Comparison of ENCODE assay signal across 8 cellular contexts in genomic region chr10:125159486-125159931, GRCh38. TPM values are rescaled to one million over a fixed set of nuclear protein-coding genes. Genes with fewer than 3 reads are reported as not detected.
DNase-seq lines count a peak whose midpoint lies in the region; ATAC-seq, FAIRE-seq and TF ChIP-seq lines count a peak whose summit lies in the region.

No MANE protein-coding gene starts in this region.

- TF ChIP-seq POLR2A in GM12878 (IDR thresholded peaks at IDR 0.05; ENCODE audit: low read depth, low read length) (no peak), suprapubic skin (IDR thresholded peaks at IDR 0.05) (no peak)

- no peak for TF ChIP-seq CTCF in GM12878 (IDR thresholded peaks at IDR 0.05 in 2 of 3, conservative IDR thresholded peaks at IDR 0.05 in 1 of 3; ENCODE audit: control insufficient read depth in 2 of 3, extremely low read depth in 1 of 3, insufficient read depth in 1 of 3, low read depth in 3 of 3, low read length in 3 of 3)
- TF ChIP-seq CTCF in kidney (IDR thresholded peaks at IDR 0.05; ENCODE audit: borderline replicate concordance, extremely low read depth, insufficient read depth), result no peak
- no peak for TF ChIP-seq CTCF in suprapubic skin (IDR thresholded peaks at IDR 0.05)

- H3K4me1 ChIP-seq in GM12878 (ENCODE audit: control insufficient read depth, insufficient read depth, low read length) (no peaks in the 10 kb centered on the region), kidney (ENCODE audit: control insufficient read depth in 1 of 2, insufficient read depth in 1 of 2, low read depth in 1 of 2, low read length in 2 of 2) (peaks cover 12 to 26% of the 10 kb centered on the region in 2 donors), suprapubic skin (peaks cover 53% of the 10 kb centered on the region)

- H2AFZ ChIP-seq in GM12878 (ENCODE audit: control insufficient read depth, low read depth, low read length), result no peak overlapping the region

- H3K27ac ChIP-seq in GM12878 (ENCODE audit: control insufficient read depth, insufficient read depth), result no peak overlapping the region
- peak overlapping the region; percentile 95 to 98 for H3K27ac ChIP-seq in kidney (ENCODE audit: low read depth in 2 of 2, low read length in 2 of 2)
- peak overlapping the region; percentile 95 for H3K27ac ChIP-seq in suprapubic skin

- intact Hi-C loops in GM12878 (cut with micrococcal nuclease; ENCODE audit: unreplicated experiment), result no loop called here
- intact Hi-C loops in kidney (cut with DNase I), result no loop called here

- FAIRE-seq in GM12878 (lab: Jason Lieb, UNC) (no peak), kidney (lab: Jason Lieb, UNC) (no peak)

- POLR2A ChIA-PET in GM12878 (lab: Charles Lee), result no interaction called here

- in situ Hi-C loops in GM12878 (cut with MboI), result no loop called here

- SMC1A ChIA-PET in GM12878 (lab: Charles Lee; ENCODE audit: uncharacterized antibody, unreplicated experiment), result no interaction called here

- no TSS peak for BruUV-seq in GM12878 (replicated peaks; lab: Mats Ljungman, UMichigan)

- CTCF ChIA-PET in activated CD8-positive, alpha-beta memory T cell treated with anti-CD3 and anti-CD28 coated beads, Interleukin-2, amount 10 ng/mL, durations not matched to agents 7 days and 5 days (lab: Charles Lee), result no interaction called here
- CTCF ChIA-PET in GM12878 (lab: Yijun Ruan, JAX), result no interaction called here

- peaks cover 60% of the 10 kb centered on the region for H3K27me3 Mint-ChIP-seq in activated CD8-positive, alpha-beta memory T cell treated with anti-CD3 and anti-CD28 coated beads, Interleukin-2, amount 10 ng/mL, durations not matched to agents 7 days and 5 days

- H3K4me2 ChIP-seq in GM12878 (ENCODE audit: control insufficient read depth, insufficient read depth), result 0 out of 2 replicates have a peak overlapping the region, but pooled peaks have one; percentile 42

- no peaks in the 10 kb centered on the region for H4K20me1 ChIP-seq in GM12878 (ENCODE audit: control insufficient read depth, insufficient read depth)

- no peak overlapping the region for H3K9ac ChIP-seq in GM12878 (ENCODE audit: control insufficient read depth, insufficient read depth, low read length)
- H3K9ac ChIP-seq in kidney (ENCODE audit: low read length in 2 of 2), result peak overlapping the region in 1 of 2 donors; percentile 77

- 1% methylated on average over 33 of the region's 66 CpGs for WGBS in GM12878 (ENCODE audit: insufficient coverage, insufficient replicate concordance, low lambda C conversion rate, missing lambda C conversion rate)
- 9% methylated on average over 15 of the region's 66 CpGs for WGBS in suprapubic skin

- no peaks in the 10 kb centered on the region for H3K9me3 Mint-ChIP-seq in activated CD8-positive, alpha-beta memory T cell treated with anti-CD3 and anti-CD28 coated beads, Interleukin-2, amount 10 ng/mL, durations not matched to agents 7 days and 5 days (ENCODE audit: low read depth)

- RAD21 ChIA-PET in GM12878 (lab: Charles Lee; ENCODE audit: unreplicated experiment), result no interaction called here

- DNase-seq in activated CD8-positive, alpha-beta memory T cell treated with anti-CD3 and anti-CD28 coated beads, Interleukin-2, amount 50 U/mL, for 48 hours, result peak; percentile 54
- no peak for DNase-seq in activated CD8-positive, alpha-beta memory T cell treated with anti-CD3 and anti-CD28 coated beads, Interleukin-2, amount 10 ng/mL, durations not matched to agents 7 days and 5 days
- DNase-seq in GM12878 (ENCODE audit: low read depth, low spot score), result no peak
- peak; percentile 75 for DNase-seq in kidney
- peak in 1 of 2 donors; percentile 72 for DNase-seq in suprapubic skin (ENCODE audit: low spot score in 2 of 2)
- no peak for DNase-seq in HuH-7 (ENCODE audit: low spot score)
- no peak for DNase-seq in A172 (ENCODE audit: low spot score)

- H3K9me3 ChIP-seq in GM12878 (replicated peaks; ENCODE audit: control insufficient read depth, insufficient read depth, low read length) (no peaks in the 10 kb centered on the region; the same call in 2 of the 3 replicates), kidney (ENCODE audit: control insufficient read depth in 1 of 2, low read length in 2 of 2) (no peaks in the 10 kb centered on the region), suprapubic skin (no peaks in the 10 kb centered on the region)

- peaks cover 3% of the 10 kb centered on the region for H3K4me1 Mint-ChIP-seq in activated CD8-positive, alpha-beta memory T cell treated with anti-CD3 and anti-CD28 coated beads, Interleukin-2, amount 10 ng/mL, durations not matched to agents 7 days and 5 days

- H3K4me3 ChIP-seq in GM12878, result no peak overlapping the region
- peak overlapping the region; percentile 34 to 61 for H3K4me3 ChIP-seq in kidney (ENCODE audit: low read length in 2 of 2)
- H3K4me3 ChIP-seq in suprapubic skin, result peak overlapping the region; percentile 86

- H3K36me3 ChIP-seq in GM12878 (ENCODE audit: control insufficient read depth in 2 of 2, insufficient read depth in 2 of 2, low read length in 1 of 2) (no peaks in the 10 kb centered on the region), kidney (ENCODE audit: control insufficient read depth in 1 of 2, insufficient read depth in 2 of 2, low read length in 2 of 2) (no peaks in the 10 kb centered on the region), suprapubic skin (no peaks in the 10 kb centered on the region)

- TF ChIP-seq EP300 in GM12878 (IDR thresholded peaks at IDR 0.05; ENCODE audit: borderline replicate concordance in 1 of 2, control insufficient read depth in 1 of 2, low read depth in 2 of 2, low read length in 2 of 2) (no peak), suprapubic skin (IDR thresholded peaks at IDR 0.05) (no peak)

- H3K27me3 ChIP-seq in GM12878 (replicated peaks in 1 of 2; ENCODE audit: control insufficient read depth in 2 of 2, insufficient read depth in 2 of 2, low read length in 1 of 2) (peaks cover 0 to 17% of the 10 kb centered on the region in 2 experiments; a peak in 2 of 4 replicates), suprapubic skin (no peaks in the 10 kb centered on the region)

- H3K79me2 ChIP-seq in GM12878 (ENCODE audit: control insufficient read depth, insufficient read depth, low read length), result no peaks in the 10 kb centered on the region

- H3K36me3 Mint-ChIP-seq in activated CD8-positive, alpha-beta memory T cell treated with anti-CD3 and anti-CD28 coated beads, Interleukin-2, amount 10 ng/mL, durations not matched to agents 7 days and 5 days, result no peaks in the 10 kb centered on the region

- TF ChIP-seq RAD21 in GM12878 (IDR thresholded peaks at IDR 0.05; ENCODE audit: insufficient read depth, low read depth, low read length), result no peak

- H3K4me3 Mint-ChIP-seq in activated CD8-positive, alpha-beta memory T cell treated with anti-CD3 and anti-CD28 coated beads, Interleukin-2, amount 10 ng/mL, durations not matched to agents 7 days and 5 days, result no peak overlapping the region

- no peak for ATAC-seq in activated CD8-positive, alpha-beta memory T cell treated with anti-CD3 and anti-CD28 coated beads, Interleukin-2, amount 10 ng/mL, durations not matched to agents 7 days and 5 days
- ATAC-seq in GM12878 (no peak), GM21390 (IDR thresholded peaks at IDR 0.05; ENCODE audit: unreplicated experiment) (no peak)

- no peak overlapping the region for H3K27ac Mint-ChIP-seq in activated CD8-positive, alpha-beta memory T cell treated with anti-CD3 and anti-CD28 coated beads, Interleukin-2, amount 10 ng/mL, durations not matched to agents 7 days and 5 days

TF ChIP-seq in GM12878, 131 proteins besides CTCF, POLR2A, EP300 and RAD21 (continues in another document):
- TF ChIP-seq CEBPB (IDR thresholded peaks at IDR 0.05; ENCODE audit: borderline replicate concordance in 1 of 2, low read depth in 2 of 2, low read length in 2 of 2) (no peak), BRCA1 (IDR thresholded peaks at IDR 0.05; ENCODE audit: low read depth, low read length) (no peak), DPF2 (IDR thresholded peaks at IDR 0.05) (no peak), HDAC6 (IDR thresholded peaks at IDR 0.05; ENCODE audit: unreplicated experiment) (peak; percentile 57), CHD1 (IDR thresholded peaks at IDR 0.05; ENCODE audit: low read depth, low read length) (no peak), YY1 (IDR thresholded peaks at IDR 0.05; ENCODE audit: low read depth, low read length) (no peak)

RNA-seq across cellular contexts. Expression of gene CTBP2, which starts 0.9 kb away (rescaled TPM):
- under 1 TPM; 0.61 to 0.82 TPM for total RNA-seq in activated CD8-positive, alpha-beta memory T cell treated with anti-CD3 and anti-CD28 coated beads, Interleukin-2, amount 10 ng/mL, durations not matched to agents 7 days and 5 days
- 1.0 and 2.1 TPM in 2 replicates for total RNA-seq in GM12878 (2013; cell fraction: nucleolus; rRNA removed)
- total RNA-seq in GM12878 (2014; rRNA removed) (0.05 and 0.28 TPM in 2 replicates), GM12878 (2014; rRNA removed; fragmentation: Illumina TruSeq; extraction: Trizol) (0.14 TPM in 1 of 2 replicates, not detected in the other), GM12878 (2021) (0.56 and 0.72 TPM in 2 replicates), kidney (111 TPM), suprapubic skin (10 to 100 TPM; 19.7 to 45.7 (median 29.4) TPM)
- 0.05 TPM for polyA plus RNA-seq in GM12878 (2011; ENCODE audit: low read depth)
- polyA plus RNA-seq in GM12878 (2011; rRNA removed) (0.01 and 0.03 TPM in 2 replicates), GM12878 (2014; fragmentation: Illumina TruSeq; extraction: Trizol) (0.04 and 0.21 TPM in 2 replicates), GM12878 (2014; fragmentation: Nextera tagmentation; extraction: Ambion mirVana) (under 1 TPM; 0.02 TPM), GM12878 (2014; rRNA removed) (not detected in 2 replicates), GM12878 (2016; fragmentation: Nextera tagmentation; extraction: Ambion mirVana) (under 1 TPM; 0.08 to 0.20 TPM), kidney (ENCODE audit: insufficient read depth, low read depth, low replicate concordance) (33.1 TPM)
- polyA plus RNA-seq in GM12878 (2011; cell fraction: cytosol; rRNA removed), result 0.03 and 0.05 TPM in 2 replicates
- polyA plus RNA-seq in GM12878 (2011; cell fraction: nucleus; rRNA removed), result 0.03 and 0.13 TPM in 2 replicates
- 0.21 and 0.53 TPM in 2 replicates for polyA plus RNA-seq in GM12878 (2012)
- polyA minus RNA-seq in GM12878 (2011; rRNA and poly(A)+ RNA removed), result 0.05 TPM in 1 of 2 replicates, not detected in the other
- 0.94 and 2.0 TPM in 2 replicates for polyA minus RNA-seq in GM12878 (2011; cell fraction: cytosol; rRNA and poly(A)+ RNA removed)
- polyA minus RNA-seq in GM12878 (2011; cell fraction: nucleus; rRNA and poly(A)+ RNA removed), result under 0.01 and 0.19 TPM in 2 replicates
- 35.0 and 35.5 TPM in 2 replicates for total RNA-seq in A172 (2014; rRNA removed; shearing (Covaris generic))

Comparison
In these comparisons a context has a peak if more than half of its experiments do, and no peak if none do; other contexts are left out.
1. DNase-seq: peak in activated CD8-positive, alpha-beta memory T cell treated with anti-CD3 and anti-CD28 coated beads, Interleukin-2, amount 50 U/mL, for 48 hours (single experiment) and kidney (single experiment); none in activated CD8-positive, alpha-beta memory T cell treated with anti-CD3 and anti-CD28 coated beads, Interleukin-2, amount 10 ng/mL, durations not matched to agents 7 days and 5 days (single experiment), GM12878 (single experiment), HuH-7 (single experiment) and A172 (single experiment).
2. RNA of gene CTBP2, which starts 0.9 kb away (total RNA-seq): 111 TPM in kidney (single experiment), 35.0 to 35.5 TPM in A172 and 19.7 to 45.7 TPM in suprapubic skin; 0.61 to 0.82 TPM in activated CD8-positive, alpha-beta memory T cell treated with anti-CD3 and anti-CD28 coated beads, Interleukin-2, amount 10 ng/mL, durations not matched to agents 7 days and 5 days and 0.05 to 2.1 TPM in GM12878; every median in the first group is over 4 times any median in the second.